Comparison of ENCODE assay signal across 28 cellular contexts in genomic region chr5:167644619-167645018, GRCh38.
A peak's percentile ranks its signal among the peaks of the same experiment; 100 is the strongest.
DNase-seq lines count a peak whose midpoint lies in the region; ATAC-seq and TF ChIP-seq lines count a peak whose summit lies in the region.
"Had no signal": no experiment of that assay in that cellular context is flagged by ENCODE, and none has a peak within 500 bp of the region (broad histone marks: within the 10 kb centered on the region; RNA-seq: fewer than 3 reads in every experiment).

No MANE protein-coding gene starts in this region.

- H3K36me3 ChIP-seq in tibial artery: no peaks in the 10 kb centered on the region
- H3K36me3 ChIP-seq: HAP-1, thyroid gland had no signal

- no peaks in the 10 kb centered on the region for H3K9me3 ChIP-seq in tibial artery
- H3K9me3 ChIP-seq: HAP-1, thyroid gland had no signal

- no peak overlapping the region for H3K27ac ChIP-seq in RWPE1
- H3K27ac ChIP-seq in epithelial cell of prostate: peak overlapping the region; percentile 79
- H3K27ac ChIP-seq in tibial artery: no peak overlapping the region
- H3K27ac ChIP-seq: hepatocyte, KMS-11, thyroid gland had no signal

- H3K27ac Mint-ChIP-seq in HFFc6: peak overlapping the region; percentile 72; the same call in 1 of the 2 replicates
- H3K27ac Mint-ChIP-seq in endothelial cell (ENCODE audit: unreplicated experiment): no peak overlapping the region
- H3K27ac Mint-ChIP-seq: B cell; T-helper 1 cell treated with Interleukin-12 subunit alpha and Interleukin-12 subunit beta and Interleukin-4 antibody, amounts not matched to agents 30 μg/mL and 1 μg/mL, for 36 hours had no signal

- H3K4me1 Mint-ChIP-seq in HFFc6 (ENCODE audit: low read depth) (peaks cover 55% of the 10 kb centered on the region), endothelial cell (ENCODE audit: unreplicated experiment) (peaks cover 2% of the 10 kb centered on the region)
- H3K4me1 Mint-ChIP-seq: B cell had no signal

- no peak overlapping the region for H3K4me3 ChIP-seq in tibial artery
- H3K4me3 ChIP-seq: HAP-1, hepatocyte, lung, thyroid gland had no signal

- POLR2A ChIA-PET in RWPE1 (lab: Yijun Ruan, JAX; ENCODE audit: low non-redundant PET): no interaction called here

- H3K4me3 Mint-ChIP-seq in HFFc6 (no peak overlapping the region), endothelial cell (ENCODE audit: unreplicated experiment) (no peak overlapping the region)
- H3K4me3 Mint-ChIP-seq: B cell; T-helper 1 cell treated with Interleukin-12 subunit alpha and Interleukin-12 subunit beta and Interleukin-4 antibody, amounts not matched to agents 30 μg/mL and 1 μg/mL, for 36 hours had no signal

- H3K27me3 ChIP-seq in tibial artery: no peaks in the 10 kb centered on the region
- H3K27me3 ChIP-seq: hepatocyte, thyroid gland had no signal

- intact Hi-C loops in tibial artery (cut with DNase I; ENCODE audit: low total_unique reads): no loop called here

- CTCF ChIA-PET in RWPE1 (lab: Yijun Ruan, JAX): no interaction called here

- no peak for TF ChIP-seq CTCF in HFFc6 (IDR thresholded peaks at IDR 0.05)
- TF ChIP-seq CTCF in RWPE1 (conservative IDR thresholded peaks at IDR 0.05; ENCODE audit: low read depth): no peak
- TF ChIP-seq CTCF in tibial artery (IDR thresholded peaks at IDR 0.05): no peak
- no peak for TF ChIP-seq CTCF in endothelial cell (IDR thresholded peaks at IDR 0.05; ENCODE audit: unreplicated experiment)

- DNase-seq in HFFc6 (no peak), RWPE1 (ENCODE audit: low spot score) (peak; percentile 34), epithelial cell of prostate (ENCODE audit: low read depth, low spot score) (peak; percentile 64), renal cortical epithelial cell (ENCODE audit: low read depth) (peak; percentile 22), tibial artery (no peak), endothelial cell (ENCODE audit: low spot score) (no peak)
- DNase-seq: activated CD4-positive, alpha-beta T cell treated with anti-CD3 and anti-CD28 coated beads, Interleukin-2, amount 50 U/mL, for 1 hour; activated CD8-positive, alpha-beta memory T cell treated with anti-CD3 and anti-CD28 coated beads, Interleukin-2, amount 50 U/mL, for 48 hours; activated gamma-delta T cell treated with Interleukin-2 at 50 U/mL for 16 hours; amygdala; effector CD8-positive, alpha-beta T cell; GDM1; islet precursor cell; NCI-H1092 treated with DMSO at 0.1 percent for 48 hours; NCI-H2081 treated with DMSO at 0.1 percent for 48 hours; NCI-H510A treated with DMSO at 0.1 percent for 48 hours; SIG-M5; stimulated activated CD4-positive, alpha-beta T cell treated with anti-CD3 and anti-CD28 coated beads, Interleukin-1b, Interleukin-23, amount 100 ng/mL, for 48 hours; stimulated activated naive CD4-positive, alpha-beta T cell; thyroid gland had no signal

- H3K4me1 ChIP-seq in tibial artery: peaks cover 0 to 7% (median 0%) of the 10 kb centered on the region in 4 donors
- H3K4me1 ChIP-seq: HAP-1, thyroid gland had no signal

- H3K9me3 Mint-ChIP-seq in HFFc6: no peaks in the 10 kb centered on the region
- H3K9me3 Mint-ChIP-seq in endothelial cell (ENCODE audit: unreplicated experiment): no peaks in the 10 kb centered on the region
- H3K9me3 Mint-ChIP-seq: T-helper 1 cell treated with Interleukin-12 subunit alpha and Interleukin-12 subunit beta and Interleukin-4 antibody, amounts not matched to agents 30 μg/mL and 1 μg/mL, for 36 hours had no signal

- no peak for ATAC-seq in GM21786 (IDR thresholded peaks at IDR 0.05; ENCODE audit: unreplicated experiment)
- no peak for ATAC-seq in GM19328 (IDR thresholded peaks at IDR 0.05; ENCODE audit: unreplicated experiment)

- H3K36me3 Mint-ChIP-seq in HFFc6 (ENCODE audit: low read depth) (no peaks in the 10 kb centered on the region), endothelial cell (ENCODE audit: low read depth, unreplicated experiment) (no peaks in the 10 kb centered on the region)

- H3K27me3 Mint-ChIP-seq in HFFc6 (ENCODE audit: insufficient read depth) (no peaks in the 10 kb centered on the region; the same call in 1 of the 2 replicates), endothelial cell (ENCODE audit: unreplicated experiment) (no peaks in the 10 kb centered on the region)
- H3K27me3 Mint-ChIP-seq: B cell had no signal

Comparison
In these comparisons a context has a peak if more than half of its experiments do, and no peak if none do; other contexts are left out.
1. DNase-seq: peak in RWPE1 (single experiment), epithelial cell of prostate (single experiment) and renal cortical epithelial cell (single experiment); none in HFFc6 (single experiment), tibial artery (0 of 2) and endothelial cell (single experiment).